Comparison of ENCODE assay signal across 1 cellular context in genomic region chr19:11347546-11347945, GRCh38.
TF ChIP-seq lines count a peak whose summit lies in the region.

No MANE protein-coding gene starts in this region.

TF ChIP-seq in GM23338, 12 proteins besides CTCF, POLR2A, EP300 and RAD21:
- TF ChIP-seq EZH2 (IDR thresholded peaks at IDR 0.05; ENCODE audit: low read depth, unreplicated experiment), result no peak
- no peak for TF ChIP-seq POLR2AphosphoS5 (IDR thresholded peaks at IDR 0.05; ENCODE audit: low read depth)
- TF ChIP-seq ZNF462 (CRISPR knock-in tag; IDR thresholded peaks at IDR 0.05), result no peak
- no peak for TF ChIP-seq NANOG (IDR thresholded peaks at IDR 0.05; ENCODE audit: borderline replicate concordance)
